In genomic region chr6:34544776-34545471, GRCh38 we compare ENCODE assay signal across 22 cellular contexts. TPM values are rescaled to one million over a fixed set of nuclear protein-coding genes. Genes with fewer than 3 reads are reported as not detected.
DNase-seq lines count a peak whose midpoint lies in the region; ATAC-seq, FAIRE-seq and TF ChIP-seq lines count a peak whose summit lies in the region.
"Had no signal": no experiment of that assay in that cellular context is flagged by ENCODE, and none has a peak within 500 bp of the region (broad histone marks: within the 10 kb centered on the region; RNA-seq: fewer than 3 reads in every experiment).

No MANE protein-coding gene starts in this region.

- H3K36me3 ChIP-seq in HepG2 (replicated peaks in 1 of 2; ENCODE audit: control insufficient read depth in 1 of 2, insufficient read depth in 2 of 2, low read length in 2 of 2) (no peaks in the 10 kb centered on the region), right lobe of liver (no peaks in the 10 kb centered on the region)
- H3K36me3 ChIP-seq: left ventricle myocardium inferior, tibial nerve had no signal

- no peaks in the 10 kb centered on the region; the same call in 1 of the 2 replicates for H4K20me1 ChIP-seq in HepG2 (ENCODE audit: insufficient read depth, low read length)

- H3K4me2 ChIP-seq in HepG2 (ENCODE audit: low read depth, low read length), result no peak overlapping the region

- DNase-seq in HepG2 (ENCODE audit: low spot score) (no peak), right lobe of liver (no peak), OCI-M2 (lab: John Stamatoyannopoulos, UW; ENCODE audit: unreplicated experiment) (peak; percentile 30), erythroblast (lab: John Stamatoyannopoulos, UW) (peak; percentile 38 to 54), SW 1271 (lab: John Stamatoyannopoulos, UW) (no peak), RWPE1 (ENCODE audit: low spot score) (no peak), NCI-H187 treated with DMSO at 0.1 percent for 48 hours (lab: John Stamatoyannopoulos, UW) (no peak), NCI-H1930 (lab: John Stamatoyannopoulos, UW) (no peak)
- DNase-seq: ACHN; activated T-cell treated with anti-CD3 and anti-CD28 coated beads, Interleukin-2, amount 50 U/mL, for 72 hours; DMS79 treated with DMSO at 0.1 percent for 48 hours; dorsolateral prefrontal cortex; left ventricle myocardium inferior; NCI-H1105; SHP77 treated with DMSO at 0.1 percent for 48 hours; T-helper 17 cell had no signal

- H3K27ac ChIP-seq in HepG2 (ENCODE audit: extremely low read length, insufficient read depth, low read length) (no peak overlapping the region), right lobe of liver (no peak overlapping the region), RWPE1 (no peak overlapping the region)
- H3K27ac ChIP-seq: dorsolateral prefrontal cortex, tibial nerve had no signal

- no peak for TF ChIP-seq EP300 in HepG2 (IDR thresholded peaks at IDR 0.05; ENCODE audit: low read depth in 2 of 2, low read length in 2 of 2)
- TF ChIP-seq EP300 in HepG2 (CRISPR knock-in tag; IDR thresholded peaks at IDR 0.05; ENCODE audit: borderline replicate concordance), result no peak

- BruUV-seq in HepG2 (replicated peaks; lab: Mats Ljungman, UMichigan), result no TSS peak

- no peak for TF ChIP-seq CTCF in HepG2 (CRISPR knock-in tag; IDR thresholded peaks at IDR 0.05)
- no peak for TF ChIP-seq CTCF in right lobe of liver (IDR thresholded peaks at IDR 0.05)
- no peak for TF ChIP-seq CTCF in RWPE1 (conservative IDR thresholded peaks at IDR 0.05; ENCODE audit: low read depth)

- in situ Hi-C loops in HepG2 (cut with HindIII; ENCODE audit: extremely low pct_ligation_motif_present, low pct_unique_long_range_greater_than_20kb), result no loop called here

- no peak overlapping the region for H2AFZ ChIP-seq in HepG2 (ENCODE audit: low read length)

- H3K9me3 ChIP-seq in HepG2 (ENCODE audit: low read length) (no peaks in the 10 kb centered on the region), right lobe of liver (no peaks in the 10 kb centered on the region)
- H3K9me3 ChIP-seq: left ventricle myocardium inferior, tibial nerve had no signal

- H3K79me2 ChIP-seq in HepG2 (ENCODE audit: insufficient read depth, low read length), result no peaks in the 10 kb centered on the region

- ATAC-seq in HepG2, result 0 out of 3 replicates have a peak, but pooled peaks have one; percentile 4
- ATAC-seq in right lobe of liver, result no peak
- ATAC-seq: activated CD4-positive, CD25-positive, alpha-beta regulatory T cell treated with anti-CD3 and anti-CD28 coated beads, Interleukin-2, amount 50 U/mL, for 24 hours; activated T-cell treated with anti-CD3 and anti-CD28 coated beads, Interleukin-2, amount 50 U/mL, for 72 hours; T-helper 17 cell had no signal

- 20% methylated on average over 7 of the region's 13 CpGs for WGBS in HepG2 (ENCODE audit: low lambda C conversion rate)
- WGBS in right lobe of liver (ENCODE audit: insufficient coverage, low coverage, low lambda C conversion rate, missing lambda C conversion rate), result 65% methylated on average over 5 of the region's 13 CpGs

- no peak for TF ChIP-seq RAD21 in HepG2 (CRISPR knock-in tag; IDR thresholded peaks at IDR 0.05)

- intact Hi-C loops in HepG2 (cut with micrococcal nuclease; ENCODE audit: unreplicated experiment) (no loop called here), right lobe of liver (cut with DNase I) (no loop called here)

- no peak for TF ChIP-seq POLR2A in HepG2 (IDR thresholded peaks at IDR 0.05; ENCODE audit: insufficient read depth in 1 of 2, low read depth in 2 of 2, low read length in 2 of 2)
- TF ChIP-seq POLR2A in right lobe of liver (IDR thresholded peaks at IDR 0.05), result no peak
- no peak for TF ChIP-seq POLR2A in erythroblast (IDR thresholded peaks at IDR 0.05; ENCODE audit: low read length)

- no peak for FAIRE-seq in HepG2 (lab: Jason Lieb, UNC)
- FAIRE-seq: bronchial epithelial cell, H54 had no signal

- H3K27me3 ChIP-seq in HepG2 (ENCODE audit: control insufficient read depth in 1 of 2, insufficient read depth in 2 of 2, low read length in 2 of 2) (peaks cover 27 to 73% of the 10 kb centered on the region in 2 experiments), right lobe of liver (no peaks in the 10 kb centered on the region)
- H3K27me3 ChIP-seq: dorsolateral prefrontal cortex, tibial nerve had no signal

- H3K4me1 ChIP-seq in HepG2 (ENCODE audit: insufficient read depth, low read length), result peaks cover 22% of the 10 kb centered on the region
- H3K4me1 ChIP-seq in right lobe of liver, result peaks cover 0 to 10% (median 0%) of the 10 kb centered on the region in 4 donors

- no peak overlapping the region for H3K4me3 ChIP-seq in HepG2 (replicated peaks in 1 of 3; ENCODE audit: insufficient read depth in 1 of 3, low read depth in 2 of 3, low read length in 3 of 3)
- no peak overlapping the region for H3K4me3 ChIP-seq in right lobe of liver
- H3K4me3 ChIP-seq: dorsolateral prefrontal cortex, left ventricle myocardium inferior, tibial nerve had no signal

- CTCF ChIA-PET in HepG2 (lab: Yijun Ruan, JAX; ENCODE audit: low intra/inter-chr PET ratio, low total read pairs) (no interaction called here), RWPE1 (lab: Yijun Ruan, JAX) (interaction anchor here (1.2 kb wide), 1 partner anchor 18 kb away, joined by 4 read pairs; no protein-coding TSS in a partner anchor)

- no peak overlapping the region for H3K9ac ChIP-seq in HepG2 (ENCODE audit: insufficient read depth, low read depth, low read length)

- POLR2A ChIA-PET in HepG2 (lab: Yijun Ruan, JAX) (no interaction called here), RWPE1 (lab: Yijun Ruan, JAX; ENCODE audit: low non-redundant PET) (no interaction called here)

TF ChIP-seq in HepG2, 621 proteins besides CTCF, POLR2A, EP300 and RAD21:
- TF ChIP-seq ZNF333 (CRISPR knock-in tag; IDR thresholded peaks at IDR 0.05; ENCODE audit: borderline replicate concordance) (no peak), ZNF629 (CRISPR knock-in tag; conservative IDR thresholded peaks at IDR 0.05) (peak; percentile 82), MAF1 (CRISPR knock-in tag; IDR thresholded peaks at IDR 0.05; ENCODE audit: borderline replicate concordance) (no peak), ZNF20 (CRISPR knock-in tag; IDR thresholded peaks at IDR 0.05) (no peak), RBAK (CRISPR knock-in tag; IDR thresholded peaks at IDR 0.05) (no peak), CEBPB (IDR thresholded peaks at IDR 0.05; ENCODE audit: borderline replicate concordance, low read depth, low read length) (0 out of 2 replicates have a peak, but pooled peaks have one; percentile 33), SMAD3 (CRISPR knock-in tag; IDR thresholded peaks at IDR 0.05) (no peak)
- TF ChIP-seq, protein P1, sequence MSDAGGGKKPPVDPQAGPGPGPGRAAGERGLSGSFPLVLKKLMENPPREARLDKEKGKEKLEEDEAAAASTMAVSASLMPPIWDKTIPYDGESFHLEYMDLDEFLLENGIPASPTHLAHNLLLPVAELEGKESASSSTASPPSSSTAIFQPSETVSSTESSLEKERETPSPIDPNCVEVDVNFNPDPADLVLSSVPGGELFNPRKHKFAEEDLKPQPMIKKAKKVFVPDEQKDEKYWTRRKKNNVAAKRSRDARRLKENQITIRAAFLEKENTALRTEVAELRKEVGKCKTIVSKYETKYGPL (CRISPR knock-in tag; IDR thresholded peaks at IDR 0.05), result no peak

RNA-seq across cellular contexts. Expression of gene SPDEF, which starts 11.2 kb away (rescaled TPM):
- total RNA-seq in HepG2 (2016; rRNA removed; fragmentation: Illumina TruSeq; extraction: Trizol) (not detected in 2 replicates), right lobe of liver (not detected)
- total RNA-seq in HepG2 (2016; cell fraction: cytosol; rRNA removed; fragmentation: Illumina TruSeq; extraction: Trizol; ENCODE audit: low read depth), result not detected in 2 replicates
- total RNA-seq in HepG2 (2016; cell fraction: insoluble cytoplasmic fraction; rRNA removed; fragmentation: Illumina TruSeq; extraction: Trizol), result not detected in 2 replicates
- total RNA-seq in HepG2 (2016; cell fraction: membrane; rRNA removed; fragmentation: Illumina TruSeq; extraction: Trizol), result not detected in 2 replicates
- total RNA-seq in HepG2 (2016; cell fraction: nucleus; rRNA removed; fragmentation: Illumina TruSeq; extraction: Trizol), result not detected in 2 replicates
- 0.03 TPM in 1 of 2 replicates, not detected in the other for polyA plus RNA-seq in HepG2 (2011; rRNA removed)
- polyA plus RNA-seq in HepG2 (2011; cell fraction: cytosol; rRNA removed), result not detected in 2 replicates
- 0.07 and 0.08 TPM in 2 replicates for polyA plus RNA-seq in HepG2 (2011; cell fraction: nucleus; rRNA removed)
- polyA plus RNA-seq in HepG2 (2012), result not detected in 2 replicates
- polyA plus RNA-seq in HepG2 (2016; cell fraction: cytosol; fragmentation: Illumina TruSeq; extraction: Trizol; ENCODE audit: low read depth), result not detected in 2 replicates
- polyA plus RNA-seq in HepG2 (2016; cell fraction: insoluble cytoplasmic fraction; fragmentation: Illumina TruSeq; extraction: Trizol; ENCODE audit: low read depth), result not detected in 2 replicates
- not detected in 2 replicates for polyA plus RNA-seq in HepG2 (2016; cell fraction: membrane; fragmentation: Illumina TruSeq; extraction: Trizol; ENCODE audit: low read depth)
- polyA plus RNA-seq in HepG2 (2016; cell fraction: nucleus; fragmentation: Illumina TruSeq; extraction: Trizol; ENCODE audit: insufficient read depth, low read depth), result not detected in 2 replicates
- not detected in 2 replicates for polyA minus RNA-seq in HepG2 (2011; rRNA and poly(A)+ RNA removed; ENCODE audit: low replicate concordance)
- polyA minus RNA-seq in HepG2 (2011; cell fraction: cytosol; rRNA and poly(A)+ RNA removed), result not detected in 2 replicates
- not detected in 2 replicates for polyA minus RNA-seq in HepG2 (2011; cell fraction: nucleus; rRNA and poly(A)+ RNA removed)
- total RNA-seq: glomerular endothelial cell, tibial nerve had no signal
- polyA plus RNA-seq: IgD-negative memory B cell had no signal

Comparison
In these comparisons a context has a peak if more than half of its experiments do, and no peak if none do; other contexts are left out.
1. DNase-seq: peak in OCI-M2 (single experiment) and erythroblast (2 of 2); none in HepG2 (single experiment), right lobe of liver (0 of 3), SW 1271 (0 of 2), RWPE1 (single experiment), NCI-H187 treated with DMSO at 0.1 percent for 48 hours (single experiment) and NCI-H1930 (0 of 2).